21 cellular contexts compared by ENCODE assay signal in genomic region chr3:98754483-98754882, GRCh38. TPM values are rescaled to one million over a fixed set of nuclear protein-coding genes. Genes with fewer than 3 reads are reported as not detected.
DNase-seq lines count a peak whose midpoint lies in the region; ATAC-seq, FAIRE-seq and TF ChIP-seq lines count a peak whose summit lies in the region.
"Had no signal": no experiment of that assay in that cellular context is flagged by ENCODE, and none has a peak within 500 bp of the region (broad histone marks: within the 10 kb centered on the region; RNA-seq: fewer than 3 reads in every experiment).

No MANE protein-coding gene starts in this region.

- no peak for TF ChIP-seq RAD21 in GM12878 (IDR thresholded peaks at IDR 0.05; ENCODE audit: insufficient read depth, low read depth, low read length)

- no peaks in the 10 kb centered on the region for H3K27me3 ChIP-seq in Karpas-422 (ENCODE audit: low read length)
- no peaks in the 10 kb centered on the region for H3K27me3 ChIP-seq in GM12878 (replicated peaks in 1 of 2; ENCODE audit: control insufficient read depth in 2 of 2, insufficient read depth in 2 of 2, low read length in 1 of 2)
- H3K27me3 ChIP-seq in right atrium auricular region = no peaks in the 10 kb centered on the region

- H3K4me1 Mint-ChIP-seq in HFFc6 (ENCODE audit: low read depth) = no peaks in the 10 kb centered on the region
- H3K4me1 Mint-ChIP-seq: B cell had no signal

- H3K36me3 Mint-ChIP-seq in HFFc6 (ENCODE audit: low read depth) = no peaks in the 10 kb centered on the region

- SMC1A ChIA-PET in GM12878 (lab: Charles Lee; ENCODE audit: uncharacterized antibody, unreplicated experiment) = interaction anchor here (1.2 to 10.6 kb wide), 7 partner anchors 10 to 35 kb away, joined by 3 to 139 read pairs (median 9); partner anchors contain the start of gene ST3GAL6

- TSS peak; percentile 1 for BruUV-seq in GM12878 (replicated peaks; lab: Mats Ljungman, UMichigan)

- no peak overlapping the region for H3K27ac Mint-ChIP-seq in HFFc6
- H3K27ac Mint-ChIP-seq: B cell; CD4-positive, alpha-beta T cell had no signal

- CTCF ChIA-PET in GM12878 (lab: Yijun Ruan, JAX) = interaction anchor here (0.6 to 1.6 kb wide), 5 partner anchors 10 to 949 kb away, joined by 3 to 7 read pairs (median 3); no protein-coding TSS in a partner anchor

- H3K9me3 Mint-ChIP-seq in HFFc6 = no peaks in the 10 kb centered on the region
- H3K9me3 Mint-ChIP-seq: CD4-positive, alpha-beta T cell had no signal

- FAIRE-seq in GM12878 (lab: Jason Lieb, UNC) = no peak
- FAIRE-seq: D721Med, GM18507, HepG2 had no signal

- H2AFZ ChIP-seq in Karpas-422 (ENCODE audit: low read length) = no peak overlapping the region
- H2AFZ ChIP-seq in GM12878 (ENCODE audit: control insufficient read depth, low read depth, low read length) = 0 out of 2 replicates have a peak overlapping the region, but pooled peaks have one; percentile 18

- peak; percentile 31 for DNase-seq in Karpas-422
- DNase-seq in GM12878 (ENCODE audit: low read depth, low spot score) = no peak
- no peak for DNase-seq in right atrium auricular region (ENCODE audit: low spot score)
- DNase-seq in HFFc6 = no peak
- DNase-seq in activated gamma-delta T cell (lab: John Stamatoyannopoulos, UW) = no peak
- no peak for DNase-seq in cortex of kidney (lab: John Stamatoyannopoulos, UW)
- DNase-seq: CD4-positive, alpha-beta T cell; DMS79; H7; KG1; NCI-H1105 treated with DMSO at 0.1 percent for 48 hours; NCI-H187 treated with DMSO at 0.1 percent for 48 hours; NCI-H2171; NCI-H446 treated with DMSO at 0.1 percent for 48 hours; NCI-H748 treated with DMSO at 0.1 percent for 48 hours had no signal

- RAD21 ChIA-PET in GM12878 (lab: Charles Lee; ENCODE audit: unreplicated experiment) = interaction anchor here (1.6 to 2.2 kb wide), 3 partner anchors 15 to 153 kb away, joined by 4 to 6 read pairs (median 5); no protein-coding TSS in a partner anchor

- no peaks in the 10 kb centered on the region for H3K9me3 ChIP-seq in Karpas-422 (ENCODE audit: low read length)
- H3K9me3 ChIP-seq in GM12878 (replicated peaks; ENCODE audit: control insufficient read depth, insufficient read depth, low read length) = no peaks in the 10 kb centered on the region
- no peaks in the 10 kb centered on the region for H3K9me3 ChIP-seq in right atrium auricular region

- ATAC-seq in GM12878 (peak; percentile 55), GM21447 (IDR thresholded peaks at IDR 0.05; ENCODE audit: unreplicated experiment) (no peak)
- ATAC-seq: HepG2 had no signal

- intact Hi-C loops in GM12878 (cut with micrococcal nuclease; ENCODE audit: unreplicated experiment) = no loop called here

- no peaks in the 10 kb centered on the region for H3K9me2 ChIP-seq in Karpas-422 (replicated peaks; ENCODE audit: insufficient read depth, low read length)

- in situ Hi-C loops in GM12878 (cut with MboI) = no loop called here

- H3K4me2 ChIP-seq in Karpas-422 (ENCODE audit: low read depth, low read length, poor library complexity, severe bottlenecking) (no peak overlapping the region), GM12878 (ENCODE audit: control insufficient read depth, insufficient read depth) (no peak overlapping the region)

- no peak overlapping the region for H3K9ac ChIP-seq in Karpas-422 (ENCODE audit: low read length)
- no peak overlapping the region for H3K9ac ChIP-seq in GM12878 (ENCODE audit: control insufficient read depth, insufficient read depth, low read length)

- H3K4me1 ChIP-seq in Karpas-422 (ENCODE audit: low read length) (no peaks in the 10 kb centered on the region), GM12878 (ENCODE audit: control insufficient read depth, insufficient read depth, low read length) (peaks cover 3% of the 10 kb centered on the region; the same call in 1 of the 2 replicates), right atrium auricular region (peaks cover 0 to 38% of the 10 kb centered on the region in 2 donors)

- no peak overlapping the region for H3K4me3 Mint-ChIP-seq in HFFc6
- H3K4me3 Mint-ChIP-seq: B cell; CD4-positive, alpha-beta T cell had no signal

- TF ChIP-seq CTCF in GM12878 (IDR thresholded peaks at IDR 0.05 in 2 of 3, conservative IDR thresholded peaks at IDR 0.05 in 1 of 3; ENCODE audit: control insufficient read depth in 2 of 3, extremely low read depth in 1 of 3, insufficient read depth in 1 of 3, low read depth in 3 of 3, low read length in 3 of 3) (no peak), right atrium auricular region (IDR thresholded peaks at IDR 0.05) (no peak), HFFc6 (IDR thresholded peaks at IDR 0.05) (no peak)

- H3K79me2 ChIP-seq in Karpas-422 (ENCODE audit: low read length) (no peaks in the 10 kb centered on the region), GM12878 (ENCODE audit: control insufficient read depth, insufficient read depth, low read length) (peaks cover 1% of the 10 kb centered on the region)

- H3K4me3 ChIP-seq in Karpas-422 (ENCODE audit: low read length) (no peak overlapping the region), GM12878 (no peak overlapping the region), right atrium auricular region (no peak overlapping the region)

- no peak for TF ChIP-seq EP300 in GM12878 (IDR thresholded peaks at IDR 0.05; ENCODE audit: borderline replicate concordance in 1 of 2, control insufficient read depth in 1 of 2, low read depth in 2 of 2, low read length in 2 of 2)

- WGBS in GM12878 (ENCODE audit: insufficient coverage, insufficient replicate concordance, low lambda C conversion rate, missing lambda C conversion rate) = 48% methylated on average over 3 of the region's 3 CpGs

- H4K20me1 ChIP-seq in Karpas-422 (ENCODE audit: insufficient read depth, low read depth, low read length) (no peaks in the 10 kb centered on the region), GM12878 (ENCODE audit: control insufficient read depth, insufficient read depth) (no peaks in the 10 kb centered on the region)

- H3K27ac ChIP-seq in Karpas-422 (ENCODE audit: low read length) = no peak overlapping the region
- H3K27ac ChIP-seq in GM12878 (ENCODE audit: control insufficient read depth, insufficient read depth) = no peak overlapping the region
- H3K27ac ChIP-seq in right atrium auricular region = peak overlapping the region; percentile 68 to 83

- TF ChIP-seq POLR2A in GM12878 (IDR thresholded peaks at IDR 0.05; ENCODE audit: low read depth, low read length) = no peak

- H3K36me3 ChIP-seq in Karpas-422 (ENCODE audit: insufficient read depth, low read length) (no peaks in the 10 kb centered on the region), GM12878 (ENCODE audit: control insufficient read depth in 2 of 2, insufficient read depth in 2 of 2, low read length in 1 of 2) (peaks cover 0 to 3% of the 10 kb centered on the region in 2 experiments; a peak in 1 of 4 replicates), right atrium auricular region (no peaks in the 10 kb centered on the region)

- POLR2A ChIA-PET in GM12878 (lab: Charles Lee) = interaction anchor here (1.8 to 3.4 kb wide), 4 partner anchors 9 to 24 kb away, joined by 6 to 29 read pairs (median 9); partner anchors contain the start of gene ST3GAL6

- H3K27me3 Mint-ChIP-seq in HFFc6 (ENCODE audit: insufficient read depth) = peaks cover 9% of the 10 kb centered on the region

TF ChIP-seq in GM12878, 131 proteins besides CTCF, POLR2A, EP300 and RAD21 (continues in another document):
- peak; percentile 57; the same call in 1 of the 2 replicates for TF ChIP-seq NFIC (IDR thresholded peaks at IDR 0.05; ENCODE audit: low read depth, low read length)
- no peak for TF ChIP-seq ESRRA (IDR thresholded peaks at IDR 0.05; ENCODE audit: low read length)

RNA-seq across cellular contexts. Expression of gene ST3GAL6, which starts 8.7 kb away (rescaled TPM):
- total RNA-seq in Karpas-422 (2014; rRNA removed; shearing (Covaris generic); ENCODE audit: low replicate concordance) = not detected in 2 replicates
- total RNA-seq in GM12878 (2013; cell fraction: nucleolus; rRNA removed) = 172 and 176 TPM in 2 replicates
- 35.4 and 43.9 TPM in 2 replicates for total RNA-seq in GM12878 (2014; rRNA removed)
- total RNA-seq in GM12878 (2014; rRNA removed; fragmentation: Illumina TruSeq; extraction: Trizol) = 38.6 and 39.2 TPM in 2 replicates
- 36.2 TPM in 2 replicates for total RNA-seq in GM12878 (2021)
- polyA plus RNA-seq in GM12878 (2011; ENCODE audit: low read depth) = 3.2 TPM
- 20.2 and 31.3 TPM in 2 replicates for polyA plus RNA-seq in GM12878 (2011; rRNA removed)
- polyA plus RNA-seq in GM12878 (2011; cell fraction: cytosol; rRNA removed) = 6.9 and 9.8 TPM in 2 replicates
- 21.4 and 27.9 TPM in 2 replicates for polyA plus RNA-seq in GM12878 (2011; cell fraction: nucleus; rRNA removed)
- 6.3 and 11.1 TPM in 2 replicates for polyA plus RNA-seq in GM12878 (2012)
- 38.8 and 58.0 TPM in 2 replicates for polyA plus RNA-seq in GM12878 (2014; fragmentation: Illumina TruSeq; extraction: Trizol)
- 10 to 100 TPM; 19.5 to 31.4 TPM for polyA plus RNA-seq in GM12878 (2014; fragmentation: Nextera tagmentation; extraction: Ambion mirVana)
- polyA plus RNA-seq in GM12878 (2014; rRNA removed) = 32.4 and 41.2 TPM in 2 replicates
- 10 to 100 TPM; 38.8 to 40.4 TPM for polyA plus RNA-seq in GM12878 (2016; fragmentation: Nextera tagmentation; extraction: Ambion mirVana)
- 10.3 and 13.2 TPM in 2 replicates for polyA minus RNA-seq in GM12878 (2011; rRNA and poly(A)+ RNA removed)
- 7.8 and 8.3 TPM in 2 replicates for polyA minus RNA-seq in GM12878 (2011; cell fraction: cytosol; rRNA and poly(A)+ RNA removed)
- 25.9 and 40.0 TPM in 2 replicates for polyA minus RNA-seq in GM12878 (2011; cell fraction: nucleus; rRNA and poly(A)+ RNA removed)
- 10 to 100 TPM; 25.9 to 27.2 TPM for total RNA-seq in right atrium auricular region
- not detected for total RNA-seq in HFFc6 (2021; fragmentation: NEBNext Ultra II Directional; extraction: Animal tissue kit (Norgen Biotek cat#: 25700))
- total RNA-seq: B cell, G401 had no signal

Comparison
In these comparisons a context has a peak if more than half of its experiments do, and no peak if none do; other contexts are left out.
1. H3K27ac ChIP-seq: peak in right atrium auricular region (2 of 2); none in Karpas-422 (single experiment) and GM12878 (single experiment).
2. RNA of gene ST3GAL6, which starts 8.7 kb away (total RNA-seq): 35.4 to 176 TPM in GM12878 and 25.9 to 27.2 TPM in right atrium auricular region; not detected in HFFc6 and not detected in Karpas-422; every median in the first group is over 10 times any median in the second.